ENCODE assay signal across 10 cellular contexts in genomic region chr16:49260253-49260652, GRCh38. TPM values are rescaled to one million over a fixed set of nuclear protein-coding genes. Genes with fewer than 3 reads are reported as not detected.
"Had no signal": no experiment of that assay in that cellular context is flagged by ENCODE, and none has a peak within 500 bp of the region (broad histone marks: within the 10 kb centered on the region; RNA-seq: fewer than 3 reads in every experiment).

No MANE protein-coding gene starts in this region.

- FAIRE-seq: HepG2 had no signal

- H3K9ac ChIP-seq: GM23248 had no signal

- H3K36me3 ChIP-seq: HAP-1 had no signal

- H3K4me3 ChIP-seq: GM23248, HAP-1 had no signal

- H3K4me1 ChIP-seq: HAP-1 had no signal

- H3K27ac ChIP-seq: GM23248, HL-60 had no signal

- ATAC-seq: HCT116, HepG2 had no signal

- H2AFZ ChIP-seq: GM23248 had no signal

- DNase-seq: GM23248, GOT3, H7, HFFc6 had no signal

- H3K9me3 ChIP-seq: HAP-1 had no signal

RNA-seq across cellular contexts. Expression of gene CBLN1, which starts 21.4 kb away (rescaled TPM):
- total RNA-seq: GM23248, HepG2, HFFc6, HT1080 had no signal
- polyA plus RNA-seq: GM23248, HepG2, IgD-negative memory B cell had no signal
